19 cellular contexts compared by ENCODE assay signal in the genomic region with DNA sequence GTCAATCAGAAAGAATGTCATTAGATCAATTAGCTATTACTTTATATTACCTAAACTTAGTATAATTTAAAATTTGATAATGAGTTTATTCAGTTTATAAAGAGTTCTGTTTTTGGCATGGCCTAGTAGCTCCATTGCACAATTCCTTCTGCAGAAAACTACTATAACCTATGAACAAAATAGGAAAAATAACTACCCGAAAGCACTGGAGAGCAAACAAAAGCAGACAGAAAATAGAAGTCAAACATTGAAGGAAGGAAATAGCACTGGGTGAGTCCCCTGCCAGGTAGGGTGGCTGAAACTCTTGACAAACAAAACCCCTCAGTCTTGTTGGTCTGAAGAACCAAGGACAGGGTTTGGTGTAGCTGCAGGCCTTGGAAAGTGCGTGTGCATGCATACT.
"Had no signal": no experiment of that assay in that cellular context is flagged by ENCODE, and none has a peak within 500 bp of the region (broad histone marks: within the 10 kb centered on the region; RNA-seq: fewer than 3 reads in every experiment).

No MANE protein-coding gene starts in this region.

- H3K4me2 ChIP-seq: KMS-11, SK-N-SH had no signal

- H3K4me3 ChIP-seq: K562 had no signal

- H3K4me3 Mint-ChIP-seq: IgD-negative memory B cell had no signal

- H3K9me3 ChIP-seq: SK-N-SH had no signal

- ATAC-seq: K562 had no signal

- H3K27ac ChIP-seq: KMS-11, RWPE1 had no signal

- DNase-seq: Kasumi-1, MM.1S, NCI-H1092 treated with DMSO at 0.1 percent for 48 hours, NCI-H1436, NCI-H187, NCI-H2081 treated with DMSO at 0.1 percent for 48 hours, NCI-H2171, NCI-H226, NCI-H446, NCI-H510A, NCI-H524 treated with DMSO at 0.1 percent for 48 hours, NCI-H69, NCI-H774, SHP77, SK-N-SH had no signal

- H3K9ac ChIP-seq: KMS-11, SK-N-SH had no signal

- FAIRE-seq: K562 had no signal

- H3K27me3 Mint-ChIP-seq: IgD-negative memory B cell had no signal
